Comparison of ENCODE assay signal across 7 cellular contexts in the genomic region with DNA sequence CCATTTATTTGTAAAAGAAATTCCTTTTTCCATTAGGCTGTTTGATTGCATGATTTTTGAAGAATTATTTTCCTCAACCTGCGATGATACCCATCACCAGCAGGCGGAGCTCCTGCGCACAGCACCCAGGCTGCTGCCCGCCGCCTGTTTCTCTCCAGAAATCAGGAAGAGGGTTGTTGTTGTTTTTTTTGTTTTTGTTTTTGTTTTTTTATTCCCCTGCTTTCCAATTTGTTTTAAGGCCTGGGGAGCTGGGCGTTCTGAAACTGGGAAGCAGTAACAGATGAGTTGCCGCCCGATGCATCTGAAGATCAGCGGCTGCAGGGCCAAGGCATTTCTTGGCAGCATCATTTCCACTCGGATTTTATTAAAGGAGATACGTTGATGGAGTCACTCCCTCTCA.
DNase-seq lines count a peak whose midpoint lies in the region; ATAC-seq, FAIRE-seq and TF ChIP-seq lines count a peak whose summit lies in the region.

No MANE protein-coding gene starts in this region.

- peak; percentile 64 for FAIRE-seq in islet of Langerhans (lab: Jason Lieb, UNC)

- H3K27me3 Mint-ChIP-seq in T-helper 2 cell treated with Interferon-gamma antibody and Interleukin-4, amounts not matched to agents 5 μg/mL and 100 μg/mL, for 36 hours (ENCODE audit: low read depth) = peaks cover 4% of the 10 kb centered on the region

- no peaks in the 10 kb centered on the region for H3K9me3 Mint-ChIP-seq in T-helper 2 cell treated with Interferon-gamma antibody and Interleukin-4, amounts not matched to agents 5 μg/mL and 100 μg/mL, for 36 hours

- peak overlapping the region; percentile 26 for H3K27ac Mint-ChIP-seq in T-helper 2 cell treated with Interferon-gamma antibody and Interleukin-4, amounts not matched to agents 5 μg/mL and 100 μg/mL, for 36 hours

- H3K27me3 ChIP-seq in body of pancreas = no peaks in the 10 kb centered on the region

- peak; percentile 51 for ATAC-seq in HG03342 (IDR thresholded peaks at IDR 0.05; ENCODE audit: unreplicated experiment)
- ATAC-seq in body of pancreas = peak; percentile 71

- no peak overlapping the region for H3K4me3 ChIP-seq in body of pancreas

- H3K36me3 Mint-ChIP-seq in T-helper 2 cell treated with Interferon-gamma antibody and Interleukin-4, amounts not matched to agents 5 μg/mL and 100 μg/mL, for 36 hours (ENCODE audit: low read depth) = peaks cover 3% of the 10 kb centered on the region

- WGBS in body of pancreas, 2 donors = 19 to 22% methylated on average over 11 of the region's 11 CpGs

- H3K4me1 Mint-ChIP-seq in T-helper 2 cell treated with Interferon-gamma antibody and Interleukin-4, amounts not matched to agents 5 μg/mL and 100 μg/mL, for 36 hours (ENCODE audit: low read depth) = peaks cover 36% of the 10 kb centered on the region

- no peak for TF ChIP-seq POLR2A in body of pancreas (IDR thresholded peaks at IDR 0.05)

- no peaks in the 10 kb centered on the region for H3K36me3 ChIP-seq in body of pancreas (replicated peaks in 1 of 2; ENCODE audit: insufficient read depth in 1 of 2, low read depth in 2 of 2)

- intact Hi-C loops in body of pancreas (cut with DNase I) (loop anchor here (10.0 kb wide), 1 partner anchor 654 kb away; no protein-coding TSS in a partner anchor), posterior vena cava (cut with DNase I) (loop anchor here (5.0 to 10.0 kb wide), 4 partner anchors 52 to 212 kb away; a partner anchor contains a TSS)

- no peaks in the 10 kb centered on the region for H3K9me3 ChIP-seq in body of pancreas

- DNase-seq in EH (ENCODE audit: low read depth) (peak; percentile 44), body of pancreas (peak; percentile 50 to 62 (median 54)), posterior vena cava (ENCODE audit: low spot score) (no peak)
- peak; percentile 23 for DNase-seq in T-helper 2 cell treated with Interferon-gamma antibody and Interleukin-4, amounts not matched to agents 5 μg/mL and 100 μg/mL, for 36 hours (ENCODE audit: low spot score)
- DNase-seq in stimulated activated CD4-positive, alpha-beta T cell treated with anti-CD3 and anti-CD28 coated beads, Interleukin-4, amount 100 ng/mL, for 24 hours = peak; percentile 53

- H3K4me1 ChIP-seq in body of pancreas = peaks cover 3% of the 10 kb centered on the region

- TF ChIP-seq CTCF in body of pancreas (IDR thresholded peaks at IDR 0.05) = peak; percentile 90 to 98 (median 93)

- H3K27ac ChIP-seq in body of pancreas = no peak overlapping the region

- no peak overlapping the region for H3K4me3 Mint-ChIP-seq in T-helper 2 cell treated with Interferon-gamma antibody and Interleukin-4, amounts not matched to agents 5 μg/mL and 100 μg/mL, for 36 hours
